Comparison of ENCODE assay signal across 8 cellular contexts in the genomic region with DNA sequence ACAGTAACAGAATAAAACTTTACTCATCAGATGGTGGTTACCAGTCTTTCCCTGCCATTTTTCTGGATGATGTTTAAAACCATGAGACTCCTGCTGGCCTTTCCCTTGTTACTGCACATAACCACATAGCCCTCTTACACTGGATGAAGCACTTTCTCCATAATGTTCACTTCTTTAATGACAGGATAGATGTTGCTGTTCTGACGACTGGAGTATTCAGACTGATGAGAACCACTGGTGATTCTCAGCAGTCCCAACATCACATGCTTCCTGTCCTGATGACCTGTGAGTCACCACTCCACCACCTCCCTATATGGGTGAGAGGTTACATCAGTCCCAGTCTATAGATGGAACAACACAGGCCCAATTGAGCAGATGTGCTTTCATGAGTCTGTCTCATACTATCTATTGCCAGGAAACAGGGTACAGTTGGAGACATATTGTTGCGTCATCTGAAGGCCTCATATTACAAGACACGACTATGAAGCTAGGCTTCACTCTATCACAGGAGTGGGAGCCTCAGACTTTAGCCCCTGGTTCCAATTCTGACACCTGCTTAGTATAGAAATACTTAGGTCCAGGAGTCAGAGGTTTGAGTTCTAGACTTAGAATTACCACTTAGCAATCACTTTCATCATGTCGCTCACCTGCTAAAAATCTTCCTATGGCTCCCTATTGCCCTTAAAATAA.
A peak's percentile ranks its signal among the peaks of the same experiment; 100 is the strongest.
DNase-seq lines count a peak whose midpoint lies in the region; ATAC-seq, FAIRE-seq and TF ChIP-seq lines count a peak whose summit lies in the region.

No MANE protein-coding gene starts in this region.

- no peak overlapping the region for H3K4me3 ChIP-seq in lower lobe of right lung

- no peaks in the 10 kb centered on the region for H3K36me3 ChIP-seq in lower lobe of right lung

- TF ChIP-seq CTCF in lower lobe of right lung (IDR thresholded peaks at IDR 0.05): peak; percentile 15

- DNase-seq in AG08395 (ENCODE audit: low spot score) (peak; percentile 90), NOMO-1 treated with DMSO at 0.1 percent for 48 hours (lab: John Stamatoyannopoulos, UW; ENCODE audit: unreplicated experiment) (peak; percentile 76), brain pericyte (ENCODE audit: low read depth, low spot score) (peak; percentile 91), lower lobe of right lung (peak; percentile 49), GM19239 (ENCODE audit: insufficient read length, low spot score) (no peak), ecto neural progenitor cell (ENCODE audit: low spot score) (no peak)

- peaks cover 6% of the 10 kb centered on the region for H3K4me1 ChIP-seq in lower lobe of right lung

- ATAC-seq in GM18511 (IDR thresholded peaks at IDR 0.05; ENCODE audit: unreplicated experiment) (peak; percentile 97), HG02981 (IDR thresholded peaks at IDR 0.05; ENCODE audit: unreplicated experiment) (peak; percentile 60), lower lobe of right lung (peak; percentile 83 to 93)

- no peak for FAIRE-seq in GM19239 (lab: Jason Lieb, UNC)

- H3K9me3 ChIP-seq in lower lobe of right lung: no peaks in the 10 kb centered on the region

- peak overlapping the region; percentile 54 for H3K27ac ChIP-seq in lower lobe of right lung

- intact Hi-C loops in lower lobe of right lung (cut with DNase I): no loop called here

- H3K27me3 ChIP-seq in lower lobe of right lung (ENCODE audit: low read depth): no peaks in the 10 kb centered on the region

Comparison
In these comparisons a context has a peak if more than half of its experiments do, and no peak if none do; other contexts are left out.
1. DNase-seq: peak in AG08395 (single experiment), NOMO-1 treated with DMSO at 0.1 percent for 48 hours (single experiment), brain pericyte (single experiment) and lower lobe of right lung (single experiment); none in GM19239 (single experiment) and ecto neural progenitor cell (single experiment).
2. Peak in every context shown above with its lines, with median percentiles within 50 percentile points of each other: ATAC-seq.